ENCODE assay signal across 21 cellular contexts in the genomic region with DNA sequence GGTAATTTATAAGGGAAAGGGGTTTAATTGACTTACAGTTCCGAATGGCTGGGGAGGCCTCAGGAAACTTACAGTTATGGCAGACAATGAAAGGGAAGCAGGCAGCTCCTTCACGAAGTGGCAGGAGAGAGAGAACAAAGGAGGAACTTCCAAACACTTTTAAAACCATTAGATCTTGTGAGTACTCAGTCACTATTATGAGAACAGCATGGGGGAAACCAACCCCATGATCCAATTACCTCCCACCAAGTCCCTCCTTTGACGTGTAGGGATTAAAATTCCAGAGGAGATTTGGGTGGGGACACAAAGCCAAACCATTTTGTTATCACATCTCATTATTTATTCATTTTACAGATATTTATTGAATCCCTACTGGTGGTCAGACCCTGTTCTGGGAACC.
DNase-seq lines count a peak whose midpoint lies in the region; ATAC-seq and TF ChIP-seq lines count a peak whose summit lies in the region.
"Had no signal": no experiment of that assay in that cellular context is flagged by ENCODE, and none has a peak within 500 bp of the region (broad histone marks: within the 10 kb centered on the region; RNA-seq: fewer than 3 reads in every experiment).

No MANE protein-coding gene starts in this region.

- no peak overlapping the region for H4K8ac ChIP-seq in H9 (replicated peaks; ENCODE audit: insufficient read length, low read depth, low read length)

- H3K9me3 Mint-ChIP-seq in H9: peaks cover 2 to 10% of the 10 kb centered on the region in 2 experiments; a peak in 1 of 5 replicates
- H3K9me3 Mint-ChIP-seq in stimulated activated naive CD8-positive, alpha-beta T cell treated with anti-CD3 and anti-CD28 coated beads, Interleukin-15, amount 100 ng/mL, for 72 hours: peaks cover 11 to 16% of the 10 kb centered on the region in 2 donors
- H3K9me3 Mint-ChIP-seq: CD8-positive, alpha-beta T cell had no signal

- peaks cover 25% of the 10 kb centered on the region in 2 experiments for H3K4me1 Mint-ChIP-seq in H9
- H3K4me1 Mint-ChIP-seq in stimulated activated naive CD8-positive, alpha-beta T cell treated with anti-CD3 and anti-CD28 coated beads, Interleukin-15, amount 100 ng/mL, for 72 hours: no peaks in the 10 kb centered on the region

- H2BK5ac ChIP-seq in H9 (ENCODE audit: insufficient read length, low read length): no peak overlapping the region

- H2BK120ac ChIP-seq in H9 (ENCODE audit: low read depth, low read length, poor library complexity, severe bottlenecking): no peak overlapping the region

- no peak overlapping the region for H4K5ac ChIP-seq in H9 (ENCODE audit: insufficient read length, low read depth, low read length)

- no peak overlapping the region for H3K56ac ChIP-seq in H9 (ENCODE audit: insufficient read length, low read depth, low read length)

- peak overlapping the region; percentile 21 to 63 (median 56); a peak in 4 of 7 replicates for H3K27ac Mint-ChIP-seq in H9
- H3K27ac Mint-ChIP-seq in stimulated activated naive CD8-positive, alpha-beta T cell treated with anti-CD3 and anti-CD28 coated beads, Interleukin-15, amount 100 ng/mL, for 72 hours: no peak overlapping the region
- H3K27ac Mint-ChIP-seq: CD8-positive, alpha-beta T cell; HFFc6 had no signal

- peaks cover 0 to 12% (median 3%) of the 10 kb centered on the region in 3 experiments; a peak in 4 of 7 replicates for H3K36me3 Mint-ChIP-seq in H9 (ENCODE audit: insufficient read depth in 1 of 3, low read depth in 3 of 3)
- H3K36me3 Mint-ChIP-seq: CD8-positive, alpha-beta T cell had no signal

- H3K14ac ChIP-seq in H9 (ENCODE audit: insufficient read depth, low read length): no peak overlapping the region

- H3K27me3 ChIP-seq in H9 (ENCODE audit: insufficient read depth, low read length): no peaks in the 10 kb centered on the region
- H3K27me3 ChIP-seq in NT2/D1 (ENCODE audit: insufficient read depth, insufficient read length): no peaks in the 10 kb centered on the region
- no peaks in the 10 kb centered on the region for H3K27me3 ChIP-seq in ectodermal cell (ENCODE audit: control insufficient read depth, insufficient read depth, low read length, poor library complexity, severe bottlenecking)
- H3K27me3 ChIP-seq: BLaER1 treated with 17β-estradiol and CSF1 and Interleukin-3, amounts not matched to agents 10 nM and 100 nM; SJSA1 had no signal

- H2AK5ac ChIP-seq in H9 (ENCODE audit: insufficient read length, low read length): no peak overlapping the region

- H3K27ac ChIP-seq in H9 (ENCODE audit: insufficient read length, low read depth, low read length) (no peak overlapping the region), ectodermal cell (ENCODE audit: insufficient read depth, low read depth, low read length, poor library complexity, severe bottlenecking) (peak overlapping the region; percentile 41), mesodermal cell (ENCODE audit: low read depth, low read length, severe bottlenecking) (peak overlapping the region; percentile 39)
- H3K27ac ChIP-seq: A549, KMS-11, SJSA1 had no signal

- H3K4me1 ChIP-seq in H9 (ENCODE audit: insufficient read depth, low read length): peaks cover 3% of the 10 kb centered on the region; the same call in 1 of the 2 replicates
- H3K4me1 ChIP-seq in NT2/D1 (ENCODE audit: insufficient read depth, insufficient read length): no peaks in the 10 kb centered on the region
- no peaks in the 10 kb centered on the region for H3K4me1 ChIP-seq in ectodermal cell (ENCODE audit: control insufficient read depth, insufficient read depth, low read length)
- no peaks in the 10 kb centered on the region for H3K4me1 ChIP-seq in mesodermal cell (ENCODE audit: control insufficient read depth, insufficient read depth, low read length, poor library complexity, severe bottlenecking)
- H3K4me1 ChIP-seq: A549, SJSA1 had no signal

- H2BK12ac ChIP-seq in H9 (ENCODE audit: insufficient read length, low read depth, low read length): no peak overlapping the region

- H4K20me1 ChIP-seq in H9 (ENCODE audit: control insufficient read depth, insufficient read depth, insufficient read length): no peaks in the 10 kb centered on the region
- H4K20me1 ChIP-seq: BLaER1 treated with 17β-estradiol and CSF1 and Interleukin-3, amounts not matched to agents 10 nM and 100 nM had no signal

- H3T11ph ChIP-seq in H9 (ENCODE audit: low read length): no peak overlapping the region

- H2BK20ac ChIP-seq in H9 (ENCODE audit: low read depth, low read length, poor library complexity, severe bottlenecking): no peak overlapping the region

- TF ChIP-seq CTCF in H9 (conservative IDR thresholded peaks at IDR 0.05): no peak

- no peak overlapping the region for H3K4me2 ChIP-seq in H9 (ENCODE audit: insufficient read depth, insufficient read length, low read length)
- H3K4me2 ChIP-seq: A549, KMS-11 had no signal

- no peak overlapping the region for H3K4ac ChIP-seq in H9 (ENCODE audit: low read depth, low read length)

- peaks cover 57% of the 10 kb centered on the region for H3K27me3 Mint-ChIP-seq in H9 (ENCODE audit: low read depth)
- no peaks in the 10 kb centered on the region for H3K27me3 Mint-ChIP-seq in stimulated activated naive CD8-positive, alpha-beta T cell treated with anti-CD3 and anti-CD28 coated beads, Interleukin-15, amount 100 ng/mL, for 72 hours

- no peak overlapping the region for H4K91ac ChIP-seq in H9 (ENCODE audit: insufficient read length, low read depth, low read length)

- H3K23ac ChIP-seq in H9 (ENCODE audit: insufficient read length, low read depth, low read length): no peak overlapping the region

- H2BK15ac ChIP-seq in H9 (ENCODE audit: low read depth, low read length): no peak overlapping the region

- H3K4me3 Mint-ChIP-seq in H9: no peak overlapping the region
- H3K4me3 Mint-ChIP-seq in stimulated activated naive CD8-positive, alpha-beta T cell treated with anti-CD3 and anti-CD28 coated beads, Interleukin-15, amount 100 ng/mL, for 72 hours: no peak overlapping the region
- H3K4me3 Mint-ChIP-seq: CD8-positive, alpha-beta T cell; HFFc6 had no signal

- no peak overlapping the region for H3K4me3 ChIP-seq in NT2/D1 (ENCODE audit: insufficient read length, low read depth)
- H3K4me3 ChIP-seq in ectodermal cell (ENCODE audit: insufficient read depth, low read depth, low read length): no peak overlapping the region
- no peak overlapping the region for H3K4me3 ChIP-seq in mesodermal cell (ENCODE audit: extremely low read depth, insufficient read depth, low read length, poor library complexity, severe bottlenecking)
- H3K4me3 ChIP-seq: A549; BLaER1 treated with 17β-estradiol and CSF1 and Interleukin-3, amounts not matched to agents 10 nM and 100 nM; SJSA1 had no signal

- no peaks in the 10 kb centered on the region for H3K23me2 ChIP-seq in H9 (ENCODE audit: insufficient read length, low read depth, low read length, poor library complexity, severe bottlenecking)

- H3K79me1 ChIP-seq in H9 (ENCODE audit: insufficient read depth, low read depth, low read length, poor library complexity, severe bottlenecking): no peaks in the 10 kb centered on the region

- no peak overlapping the region for H2AFZ ChIP-seq in H9 (ENCODE audit: low read length)

- H3K9ac ChIP-seq in H9 (ENCODE audit: extremely low read depth, insufficient read length, low read length) (no peak overlapping the region), NT2/D1 (ENCODE audit: insufficient read length, low read depth) (no peak overlapping the region)
- H3K9ac ChIP-seq: BLaER1 treated with 17β-estradiol and CSF1 and Interleukin-3, amounts not matched to agents 10 nM and 100 nM; KMS-11 had no signal

- H3K9me3 ChIP-seq in H9 (ENCODE audit: control insufficient read depth, low read depth, low read length): no peaks in the 10 kb centered on the region
- H3K9me3 ChIP-seq in NT2/D1 (ENCODE audit: insufficient read depth, low read length): peaks cover 25% of the 10 kb centered on the region
- H3K9me3 ChIP-seq in ectodermal cell (ENCODE audit: control insufficient read depth, low read length): no peaks in the 10 kb centered on the region
- H3K9me3 ChIP-seq in mesodermal cell (ENCODE audit: control insufficient read depth, low read length): no peaks in the 10 kb centered on the region
- H3K9me3 ChIP-seq: A549; BLaER1 treated with 17β-estradiol and CSF1 and Interleukin-3, amounts not matched to agents 10 nM and 100 nM; SJSA1 had no signal

- no peaks in the 10 kb centered on the region for H3K36me3 ChIP-seq in NT2/D1 (ENCODE audit: insufficient read depth, insufficient read length, low read length)
- no peaks in the 10 kb centered on the region for H3K36me3 ChIP-seq in ectodermal cell (ENCODE audit: control insufficient read depth, insufficient read depth, low read length)
- H3K36me3 ChIP-seq in mesodermal cell (ENCODE audit: control insufficient read depth, insufficient read depth, low read length): no peaks in the 10 kb centered on the region
- H3K36me3 ChIP-seq: BLaER1 treated with 17β-estradiol and CSF1 and Interleukin-3, amounts not matched to agents 10 nM and 100 nM; SJSA1 had no signal

- no peak for ATAC-seq in stimulated activated naive CD8-positive, alpha-beta T cell treated with anti-CD3 and anti-CD28 coated beads, Interleukin-15, amount 100 ng/mL, for 72 hours
- ATAC-seq: A549; CD8-positive, alpha-beta T cell; Panc1 had no signal

- peak; percentile 35 for DNase-seq in H9
- DNase-seq in NT2/D1 (ENCODE audit: low read depth, low spot score): peak; percentile 25
- no peak for DNase-seq in stimulated activated naive CD8-positive, alpha-beta T cell treated with anti-CD3 and anti-CD28 coated beads, Interleukin-15, amount 100 ng/mL, for 72 hours
- DNase-seq in DMS79 (lab: John Stamatoyannopoulos, UW): no peak
- no peak for DNase-seq in NCI-H510A treated with DMSO at 0.1 percent for 48 hours (lab: John Stamatoyannopoulos, UW)
- no peak for DNase-seq in AG08395 (ENCODE audit: low spot score)
- DNase-seq: Calu3; CD8-positive, alpha-beta T cell; EL; HFFc6; NCI-H1048; NCI-H1436; NCI-H2029; NCI-H510A had no signal

- no peaks in the 10 kb centered on the region for H3K79me2 ChIP-seq in H9 (ENCODE audit: insufficient read depth, low read length)

- WGBS in H9 (ENCODE audit: extremely low coverage, insufficient read length, low lambda C conversion rate): no CpG with 5 or more reads among the region's 3 CpGs
- whole genome bisulfite sequencing in ectodermal cell, 2 experiments: 13 to 19% methylated on average over 3 of the region's 3 CpGs
- WGBS in mesodermal cell (ENCODE audit: insufficient coverage in 2 of 2), 2 experiments: 17% methylated on average over 2 of the region's 3 CpGs; no CpG with 5 or more reads in 1 of the 2 experiments

- H3K18ac ChIP-seq in H9 (ENCODE audit: insufficient read length, low read depth, low read length): no peak overlapping the region

Comparison
In these comparisons a context has a peak if more than half of its experiments do, and no peak if none do; other contexts are left out.
1. DNase-seq: peak in H9 (single experiment) and NT2/D1 (single experiment); none in stimulated activated naive CD8-positive, alpha-beta T cell treated with anti-CD3 and anti-CD28 coated beads, Interleukin-15, amount 100 ng/mL, for 72 hours (0 of 2), DMS79 (single experiment), NCI-H510A treated with DMSO at 0.1 percent for 48 hours (single experiment) and AG08395 (single experiment).
2. H3K27ac Mint-ChIP-seq: peak in H9 (3 of 3); none in stimulated activated naive CD8-positive, alpha-beta T cell treated with anti-CD3 and anti-CD28 coated beads, Interleukin-15, amount 100 ng/mL, for 72 hours (0 of 2).